ENCODE assay signal across 9 cellular contexts in the genomic region with DNA sequence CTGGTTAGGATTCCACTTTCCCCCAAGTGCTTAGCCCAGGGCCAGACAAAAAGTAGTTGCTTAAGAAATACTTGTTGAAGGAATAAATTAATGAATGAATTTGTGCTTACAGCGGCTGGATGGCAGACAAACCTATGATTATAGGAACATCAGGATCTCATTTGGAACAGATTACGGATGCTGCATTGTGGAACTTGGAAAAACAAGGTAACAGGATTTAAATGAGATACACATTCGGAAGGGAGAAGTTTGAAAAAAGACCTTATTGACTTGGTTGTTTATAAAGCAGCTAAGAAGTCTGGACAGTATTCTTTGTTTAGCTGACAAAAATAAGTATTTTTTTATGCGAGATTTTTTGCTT. TPM values are rescaled to one million over a fixed set of nuclear protein-coding genes. Genes with fewer than 3 reads are reported as not detected.
DNase-seq lines count a peak whose midpoint lies in the region; ATAC-seq, FAIRE-seq and TF ChIP-seq lines count a peak whose summit lies in the region.
"Had no signal": no experiment of that assay in that cellular context is flagged by ENCODE, and none has a peak within 500 bp of the region (broad histone marks: within the 10 kb centered on the region; RNA-seq: fewer than 3 reads in every experiment).

No MANE protein-coding gene starts in this region.

- FAIRE-seq in GM12891 (lab: Jason Lieb, UNC): no peak
- FAIRE-seq in RCC 7860 (lab: Jason Lieb, UNC): no peak

- peaks cover 31% of the 10 kb centered on the region for H3K79me2 ChIP-seq in mammary epithelial cell (ENCODE audit: insufficient read depth, low read length)

- no peaks in the 10 kb centered on the region for H4K20me1 ChIP-seq in mammary epithelial cell (ENCODE audit: insufficient read depth, low read length)

- H3K27me3 ChIP-seq in mammary epithelial cell (ENCODE audit: insufficient read depth, low read length): no peaks in the 10 kb centered on the region
- peaks cover 0 to 2% of the 10 kb centered on the region in 2 donors for H3K27me3 ChIP-seq in mucosa of rectum (ENCODE audit: control insufficient read depth in 2 of 2, insufficient read depth in 2 of 2, low read length in 2 of 2)

- H2AFZ ChIP-seq in mammary epithelial cell (ENCODE audit: low read depth, low read length): peak overlapping the region; percentile 99

- ATAC-seq in HG03558 (IDR thresholded peaks at IDR 0.05; ENCODE audit: extremely low read depth, unreplicated experiment): peak; percentile 1
- ATAC-seq in HG03439 (IDR thresholded peaks at IDR 0.05; ENCODE audit: unreplicated experiment): no peak

- DNase-seq in mammary epithelial cell (no peak), DMS153 treated with DMSO at 0.1 percent for 48 hours (lab: John Stamatoyannopoulos, UW; ENCODE audit: unreplicated experiment) (no peak), GM12891 (ENCODE audit: insufficient read length, low spot score) (no peak), RCC 7860 (ENCODE audit: low spot score) (no peak)

- WGBS in mammary epithelial cell (ENCODE audit: low coverage, missing lambda C conversion rate): 6% methylated on average over 4 of the region's 4 CpGs

- dilution Hi-C loops in mammary epithelial cell (cut with HindIII; ENCODE audit: low sequenced_read_pairs): no loop called here

- peak overlapping the region; percentile 96 for H3K9ac ChIP-seq in mammary epithelial cell (ENCODE audit: insufficient read depth, low read length)
- peak overlapping the region; percentile 76 to 89 for H3K9ac ChIP-seq in mucosa of rectum (ENCODE audit: low read depth in 1 of 2, low read length in 2 of 2)

- TF ChIP-seq CTCF in 22Rv1 (IDR thresholded peaks at IDR 0.05) (no peak), mammary epithelial cell (conservative IDR thresholded peaks at IDR 0.05 in 1 of 2, IDR thresholded peaks at IDR 0.05 in 1 of 2; ENCODE audit: extremely low read depth in 1 of 2, insufficient read depth in 1 of 2, low read depth in 1 of 2, low read length in 2 of 2) (no peak)

- in situ Hi-C loops in mammary epithelial cell (cut with MboI; ENCODE audit: low sequenced_read_pairs in 2 of 2): no loop called here

- peaks cover 9% of the 10 kb centered on the region for H3K4me1 ChIP-seq in mammary epithelial cell (ENCODE audit: insufficient read depth, low read length)
- peaks cover 0 to 7% of the 10 kb centered on the region in 2 donors for H3K4me1 ChIP-seq in mucosa of rectum (ENCODE audit: control insufficient read depth in 2 of 2, insufficient read depth in 2 of 2, low read length in 2 of 2)

- peak overlapping the region; percentile 78 for H3K27ac ChIP-seq in 22Rv1
- H3K27ac ChIP-seq in mammary epithelial cell (ENCODE audit: insufficient read depth, low read depth, low read length): peak overlapping the region; percentile 92
- H3K27ac ChIP-seq in mucosa of rectum (ENCODE audit: low read depth in 2 of 2, low read length in 2 of 2): peak overlapping the region in 1 of 2 donors; percentile 89

- TSS peak; percentile 58 for BruUV-seq in mammary epithelial cell (replicated peaks; lab: Mats Ljungman, UMichigan)

- TF ChIP-seq POLR2A in GM12891 (IDR thresholded peaks at IDR 0.05; ENCODE audit: low read depth, low read length): no peak

- H3K36me3 ChIP-seq in mammary epithelial cell (ENCODE audit: insufficient read depth, low read length) (peaks cover 24% of the 10 kb centered on the region), mucosa of rectum (ENCODE audit: control insufficient read depth in 2 of 2, insufficient read depth in 2 of 2, low read length in 2 of 2) (peaks cover 4 to 14% of the 10 kb centered on the region in 2 donors)

- CTCF ChIA-PET in mammary epithelial cell (lab: Charles Lee; ENCODE audit: low non-redundant PET): no interaction called here

- no peaks in the 10 kb centered on the region for H3K9me3 ChIP-seq in mammary epithelial cell (replicated peaks; ENCODE audit: insufficient read depth, low read length)
- no peaks in the 10 kb centered on the region for H3K9me3 ChIP-seq in mucosa of rectum (ENCODE audit: control insufficient read depth in 2 of 2, low read length in 2 of 2)

- H3K4me3 ChIP-seq in mammary epithelial cell (replicated peaks in 1 of 3; ENCODE audit: insufficient read depth in 1 of 3, low read depth in 2 of 3, low read length in 3 of 3) (peak overlapping the region; percentile 73 to 97 (median 94)), mucosa of rectum (ENCODE audit: low read length in 2 of 2) (peak overlapping the region; percentile 86 to 87)

- intact Hi-C loops in mammary epithelial cell (cut with micrococcal nuclease): loop anchor here (2.0 to 10.0 kb wide), 2 partner anchors 75 to 427 kb away; no protein-coding TSS in a partner anchor

- peak overlapping the region; percentile 94 for H3K4me2 ChIP-seq in mammary epithelial cell (ENCODE audit: insufficient read depth, low read depth, low read length)

TF ChIP-seq in GM12891, 5 proteins besides CTCF, POLR2A, EP300 and RAD21:
- TF ChIP-seq POU2F2 (IDR thresholded peaks at IDR 0.05; ENCODE audit: low read depth, low read length) (no peak), POLR2AphosphoS5 (IDR thresholded peaks at IDR 0.05; ENCODE audit: low read depth, low read length) (no peak), TAF1 (IDR thresholded peaks at IDR 0.05; ENCODE audit: low read depth, low read length) (no peak), PAX5 (IDR thresholded peaks at IDR 0.05; ENCODE audit: insufficient read depth, low read length, severe bottlenecking) (no peak), SPI1 (IDR thresholded peaks at IDR 0.05; ENCODE audit: low read depth, low read length) (no peak)
TF ChIP-seq in GM12891: peak in this region for 0.

RNA-seq across cellular contexts. Expression of a gene that starts 0.6 kb away (rescaled TPM):
- total RNA-seq in mammary epithelial cell: 10 to 100 TPM; 20.3 to 28.7 TPM
- polyA plus RNA-seq in mammary epithelial cell: 28.1 TPM
- polyA minus RNA-seq in mammary epithelial cell: 34.7 TPM
- 51.2 TPM for polyA plus RNA-seq in GM12891 (2012; ENCODE audit: low read depth, missing spikeins)

RNA-seq across cellular contexts. Expression of a gene that starts 22.0 kb away (rescaled TPM):
- total RNA-seq in mammary epithelial cell: 10 to 100 TPM in 1 of 2 donors, 1 to 10 TPM in 1; 2.7 to 34.9 TPM
- 41.8 TPM for polyA plus RNA-seq in mammary epithelial cell
- polyA minus RNA-seq in mammary epithelial cell: 35.0 TPM
- polyA plus RNA-seq in GM12891 (2012; ENCODE audit: low read depth, missing spikeins): 29.0 TPM

RNA-seq across cellular contexts. Expression of a gene that starts 36.7 kb away (rescaled TPM):
- not detected for total RNA-seq in mammary epithelial cell
- polyA plus RNA-seq in mammary epithelial cell: 0.07 TPM
- not detected for polyA minus RNA-seq in mammary epithelial cell
- polyA plus RNA-seq in GM12891 (2012; ENCODE audit: low read depth, missing spikeins): not detected
- total RNA-seq: RPMI7951 had no signal
